Comparison of ENCODE assay signal across 9 cellular contexts in the genomic region with DNA sequence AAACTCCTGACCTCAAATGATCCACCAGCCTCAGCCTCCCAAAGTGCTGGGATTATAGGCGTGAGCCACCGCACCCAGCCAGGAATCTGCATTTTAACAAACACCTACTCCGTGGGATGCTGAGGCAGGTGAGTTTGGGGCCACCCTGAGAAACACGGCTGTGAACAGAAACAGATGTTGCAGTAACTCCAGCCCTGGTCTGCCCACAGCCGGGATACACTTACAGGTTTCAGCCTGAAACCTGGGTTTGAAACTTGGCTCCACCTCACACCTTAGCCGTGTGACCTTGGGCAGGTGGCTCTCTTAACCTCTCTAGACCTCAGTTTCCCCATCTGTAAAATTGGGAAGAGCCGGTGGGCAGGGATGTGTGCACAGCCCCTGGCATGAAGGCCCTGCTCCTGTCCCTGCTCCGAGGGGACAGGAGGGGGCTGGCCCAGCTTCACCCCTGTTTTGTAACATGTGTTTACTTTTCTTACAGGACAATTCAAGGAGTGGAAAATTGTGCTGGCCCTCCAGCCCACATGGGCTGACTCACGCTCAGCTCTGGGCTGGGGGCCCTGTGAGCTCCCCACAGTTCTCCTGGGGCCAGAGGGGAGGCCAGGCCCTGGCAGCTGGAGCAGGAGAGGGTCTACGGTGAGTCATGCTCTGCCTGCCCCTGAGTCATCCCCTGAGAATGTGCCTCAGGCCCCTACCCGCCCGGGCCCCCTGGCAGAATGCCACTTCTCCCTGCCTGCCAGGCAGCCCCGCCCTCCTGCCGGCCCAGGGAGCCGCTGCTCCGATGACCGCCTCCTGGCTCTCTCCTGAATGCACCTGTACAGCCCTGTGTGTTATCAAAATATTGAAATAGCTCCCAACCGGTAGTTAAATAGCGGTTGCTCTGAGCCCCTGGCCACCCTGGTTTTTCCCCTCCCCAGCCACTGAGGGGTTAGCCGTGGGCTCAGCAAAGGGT. TPM values are rescaled to one million over a fixed set of nuclear protein-coding genes. Genes with fewer than 3 reads are reported as not detected.
DNase-seq lines count a peak whose midpoint lies in the region; ATAC-seq lines count a peak whose summit lies in the region.
"Had no signal": no experiment of that assay in that cellular context is flagged by ENCODE, and none has a peak within 500 bp of the region (broad histone marks: within the 10 kb centered on the region; RNA-seq: fewer than 3 reads in every experiment).

No MANE protein-coding gene starts in this region.

- no peaks in the 10 kb centered on the region for H3K36me3 ChIP-seq in skeletal muscle tissue (ENCODE audit: control insufficient read depth in 3 of 3, insufficient read depth in 3 of 3, low read length in 3 of 3)
- H3K36me3 ChIP-seq: neutrophil had no signal

- H3K9ac ChIP-seq in skeletal muscle tissue (ENCODE audit: low read depth in 1 of 3, low read length in 3 of 3): peak overlapping the region in 1 of 3 donors; percentile 33

- ATAC-seq in GM21447 (IDR thresholded peaks at IDR 0.05; ENCODE audit: unreplicated experiment): no peak
- no peak for ATAC-seq in GM21786 (IDR thresholded peaks at IDR 0.05; ENCODE audit: unreplicated experiment)

- 25 to 34% (median 27%) methylated on average over 20 of the region's 20 CpGs for WGBS in adipose tissue, 3 donors

- H3K4me1 ChIP-seq in skeletal muscle tissue (ENCODE audit: control insufficient read depth in 3 of 3, insufficient read depth in 3 of 3, low read length in 3 of 3): peaks cover 21 to 34% (median 25%) of the 10 kb centered on the region in 3 donors

- no peaks in the 10 kb centered on the region for H3K9me3 ChIP-seq in skeletal muscle tissue (ENCODE audit: control insufficient read depth in 3 of 3, low read length in 3 of 3)
- H3K9me3 ChIP-seq: neutrophil had no signal

- H3K27me3 ChIP-seq in skeletal muscle tissue (ENCODE audit: control insufficient read depth in 3 of 3, insufficient read depth in 3 of 3, low read length in 3 of 3): peaks cover 3 to 8% (median 4%) of the 10 kb centered on the region in 3 donors

- peak overlapping the region; percentile 19 for H3K27ac ChIP-seq in adipose tissue (ENCODE audit: low read depth, low read length)
- peak overlapping the region; percentile 9 for H3K27ac ChIP-seq in skeletal muscle tissue (ENCODE audit: low read depth, low read length)
- H3K27ac ChIP-seq: neutrophil had no signal

- DNase-seq in EH (ENCODE audit: low read depth) (peak; percentile 96), NCI-H146 (lab: John Stamatoyannopoulos, UW) (peak; percentile 97), hepatic stellate cell (ENCODE audit: low spot score) (peak; percentile 93), retina (no peak)

- H3K4me3 ChIP-seq in skeletal muscle tissue (ENCODE audit: low read length in 3 of 3): no peak overlapping the region

RNA-seq across cellular contexts. Expression of gene PPL, which starts 7.7 kb away (rescaled TPM):
- 10 to 100 TPM in 1 of 3 donors, 1 to 10 TPM in 2; 8.1 to 44.6 (median 9.9) TPM for polyA plus RNA-seq in adipose tissue
- 1.6 TPM for total RNA-seq in skeletal muscle tissue

RNA-seq across cellular contexts. Expression of gene SEC14L5, which starts 13.5 kb away (rescaled TPM):
- polyA plus RNA-seq in adipose tissue: under 1 TPM; 0.24 to 0.67 (median 0.27) TPM
- total RNA-seq in skeletal muscle tissue: 1.0 TPM
